In genomic region chr4:183249854-183250253, GRCh38 we compare ENCODE assay signal across 10 cellular contexts.
A peak's percentile ranks its signal among the peaks of the same experiment; 100 is the strongest.
DNase-seq lines count a peak whose midpoint lies in the region; ATAC-seq, FAIRE-seq and TF ChIP-seq lines count a peak whose summit lies in the region.
"Had no signal": no experiment of that assay in that cellular context is flagged by ENCODE, and none has a peak within 500 bp of the region (broad histone marks: within the 10 kb centered on the region; RNA-seq: fewer than 3 reads in every experiment).

No MANE protein-coding gene starts in this region.

- peak overlapping the region; percentile 88 for H3K27ac Mint-ChIP-seq in GM23338
- peak overlapping the region; percentile 84 for H3K27ac Mint-ChIP-seq in endodermal cell
- no peak overlapping the region for H3K27ac Mint-ChIP-seq in neural progenitor cell
- H3K27ac Mint-ChIP-seq: T-helper 1 cell treated with Interleukin-12 subunit alpha and Interleukin-12 subunit beta and Interleukin-4 antibody, amounts not matched to agents 30 μg/mL and 1 μg/mL, for 36 hours had no signal

- FAIRE-seq in GM19239 (lab: Jason Lieb, UNC), result no peak
- FAIRE-seq: A204.1 had no signal

- H3K27ac ChIP-seq in GM23338 (ENCODE audit: low read depth) (no peak overlapping the region), endodermal cell (ENCODE audit: low read depth, low read length) (no peak overlapping the region), neural progenitor cell (no peak overlapping the region)

- H3K4me3 Mint-ChIP-seq in GM23338, result no peak overlapping the region
- H3K4me3 Mint-ChIP-seq in endodermal cell, result no peak overlapping the region
- H3K4me3 Mint-ChIP-seq in neural progenitor cell, result no peak overlapping the region
- H3K4me3 Mint-ChIP-seq: T-helper 1 cell treated with Interleukin-12 subunit alpha and Interleukin-12 subunit beta and Interleukin-4 antibody, amounts not matched to agents 30 μg/mL and 1 μg/mL, for 36 hours had no signal

- ATAC-seq in GM23338, result peak; percentile 67

- no peak overlapping the region for H3K9ac ChIP-seq in endodermal cell (ENCODE audit: extremely low read depth, low read length, poor library complexity, severe bottlenecking)
- H3K9ac ChIP-seq in neural progenitor cell, result no peak overlapping the region

- H3K27me3 ChIP-seq in GM23338 (ENCODE audit: insufficient read depth) (no peaks in the 10 kb centered on the region), endodermal cell (ENCODE audit: control insufficient read depth, insufficient read depth, low read length, poor library complexity, severe bottlenecking) (no peaks in the 10 kb centered on the region), neural progenitor cell (no peaks in the 10 kb centered on the region)

- H3K36me3 Mint-ChIP-seq in GM23338 (ENCODE audit: low read depth) (peaks cover 70% of the 10 kb centered on the region), endodermal cell (ENCODE audit: low read depth) (peaks cover 55% of the 10 kb centered on the region), neural progenitor cell (peaks cover 9% of the 10 kb centered on the region)

- H3K9me3 ChIP-seq in endodermal cell (ENCODE audit: control insufficient read depth, low read length) (no peaks in the 10 kb centered on the region), neural progenitor cell (ENCODE audit: low read depth) (no peaks in the 10 kb centered on the region)

- DNase-seq in DMS 273 (lab: John Stamatoyannopoulos, UW; ENCODE audit: unreplicated experiment), result peak; percentile 56
- DNase-seq in DMS 273 treated with DMSO at 0.1 percent for 48 hours (lab: John Stamatoyannopoulos, UW), result no peak
- peak; percentile 60 for DNase-seq in GM23338 (ENCODE audit: low spot score)
- peak; percentile 53 for DNase-seq in NCI-H748 (lab: John Stamatoyannopoulos, UW; ENCODE audit: unreplicated experiment)
- no peak for DNase-seq in endodermal cell
- DNase-seq in neural progenitor cell (ENCODE audit: low spot score), result peak; percentile 52
- DNase-seq in SHP77 treated with DMSO at 0.1 percent for 48 hours (lab: John Stamatoyannopoulos, UW), result no peak
- no peak for DNase-seq in GM19239 (ENCODE audit: insufficient read length, low spot score)

- no peak overlapping the region for H2AFZ ChIP-seq in GM23338
- no peak overlapping the region for H2AFZ ChIP-seq in neural progenitor cell (replicated peaks)

- WGBS in endodermal cell (ENCODE audit: insufficient coverage in 1 of 2, insufficient read length in 1 of 2), 2 experiments, result 83% methylated on average over 1 of the region's 2 CpGs; no CpG with 5 or more reads in 1 of the 2 experiments

- no peaks in the 10 kb centered on the region for H3K79me2 ChIP-seq in GM23338 (replicated peaks; ENCODE audit: insufficient read depth)
- H3K79me2 ChIP-seq in neural progenitor cell (ENCODE audit: low read depth), result no peaks in the 10 kb centered on the region

- H3K9me2 ChIP-seq in GM23338 (ENCODE audit: insufficient read depth), result no peaks in the 10 kb centered on the region

- H3K27me3 Mint-ChIP-seq in GM23338 (ENCODE audit: insufficient read depth, low read depth, poor library complexity) (no peaks in the 10 kb centered on the region), endodermal cell (ENCODE audit: insufficient read depth) (no peaks in the 10 kb centered on the region), neural progenitor cell (ENCODE audit: insufficient read depth, low read depth) (no peaks in the 10 kb centered on the region)

- H3K4me2 ChIP-seq in GM23338, result no peak overlapping the region
- no peak overlapping the region for H3K4me2 ChIP-seq in neural progenitor cell

- H4K20me1 ChIP-seq in GM23338 (replicated peaks; ENCODE audit: insufficient read depth) (no peaks in the 10 kb centered on the region), neural progenitor cell (ENCODE audit: low read depth) (no peaks in the 10 kb centered on the region)

- H3K4me3 ChIP-seq in GM23338 (no peak overlapping the region), endodermal cell (ENCODE audit: low read length) (no peak overlapping the region), neural progenitor cell (no peak overlapping the region)

- H3K4me1 ChIP-seq in GM23338 (ENCODE audit: insufficient read depth) (no peaks in the 10 kb centered on the region), endodermal cell (ENCODE audit: control insufficient read depth, insufficient read depth, low read length) (peaks cover 8% of the 10 kb centered on the region), neural progenitor cell (peaks cover 6% of the 10 kb centered on the region)

- H3K36me3 ChIP-seq in GM23338 (ENCODE audit: insufficient read depth), result peaks cover 26% of the 10 kb centered on the region; the same call in 1 of the 2 replicates
- peaks cover 93% of the 10 kb centered on the region for H3K36me3 ChIP-seq in endodermal cell (ENCODE audit: control insufficient read depth, insufficient read depth, low read length)
- H3K36me3 ChIP-seq in neural progenitor cell, result peaks cover 9% of the 10 kb centered on the region

- no peaks in the 10 kb centered on the region for H3F3A ChIP-seq in GM23338 (replicated peaks; ENCODE audit: low read depth)
- H3F3A ChIP-seq in neural progenitor cell (ENCODE audit: low read depth), result peaks cover 5% of the 10 kb centered on the region

- peak; percentile 43 to 62 for TF ChIP-seq CTCF in GM23338 (conservative IDR thresholded peaks at IDR 0.05; ENCODE audit: low read depth in 2 of 2)
- peak; percentile 66 for TF ChIP-seq CTCF in endodermal cell (conservative IDR thresholded peaks at IDR 0.05)
- TF ChIP-seq CTCF in neural progenitor cell (IDR thresholded peaks at IDR 0.05), result peak; percentile 54

- H3K4me1 Mint-ChIP-seq in GM23338, result peaks cover 6% of the 10 kb centered on the region; the same call in 2 of the 3 replicates
- H3K4me1 Mint-ChIP-seq in endodermal cell, result peaks cover 4% of the 10 kb centered on the region
- H3K4me1 Mint-ChIP-seq in neural progenitor cell, result peaks cover 3% of the 10 kb centered on the region

- H3K9me3 Mint-ChIP-seq in GM23338 (no peaks in the 10 kb centered on the region), endodermal cell (no peaks in the 10 kb centered on the region), neural progenitor cell (no peaks in the 10 kb centered on the region)
- H3K9me3 Mint-ChIP-seq: T-helper 1 cell treated with Interleukin-12 subunit alpha and Interleukin-12 subunit beta and Interleukin-4 antibody, amounts not matched to agents 30 μg/mL and 1 μg/mL, for 36 hours had no signal

TF ChIP-seq in GM23338, 12 proteins besides CTCF, POLR2A, EP300 and RAD21 (continues in another document):
- TF ChIP-seq NANOG (IDR thresholded peaks at IDR 0.05; ENCODE audit: borderline replicate concordance), result no peak
- no peak for TF ChIP-seq POLR2AphosphoS5 (IDR thresholded peaks at IDR 0.05; ENCODE audit: low read depth)
- no peak for TF ChIP-seq ZNF114 (CRISPR knock-in tag; IDR thresholded peaks at IDR 0.05)
- TF ChIP-seq EZH2 (IDR thresholded peaks at IDR 0.05; ENCODE audit: low read depth, unreplicated experiment), result no peak

Comparison
In these comparisons a context has a peak if more than half of its experiments do, and no peak if none do; other contexts are left out.
1. DNase-seq: peak in DMS 273 (single experiment), GM23338 (single experiment), NCI-H748 (single experiment) and neural progenitor cell (single experiment); none in DMS 273 treated with DMSO at 0.1 percent for 48 hours (single experiment), endodermal cell (single experiment), SHP77 treated with DMSO at 0.1 percent for 48 hours (single experiment) and GM19239 (single experiment).
2. Peak in every context shown above with its lines, with median percentiles within 50 percentile points of each other: CTCF ChIP-seq.